8 cellular contexts compared by ENCODE assay signal in the genomic region with DNA sequence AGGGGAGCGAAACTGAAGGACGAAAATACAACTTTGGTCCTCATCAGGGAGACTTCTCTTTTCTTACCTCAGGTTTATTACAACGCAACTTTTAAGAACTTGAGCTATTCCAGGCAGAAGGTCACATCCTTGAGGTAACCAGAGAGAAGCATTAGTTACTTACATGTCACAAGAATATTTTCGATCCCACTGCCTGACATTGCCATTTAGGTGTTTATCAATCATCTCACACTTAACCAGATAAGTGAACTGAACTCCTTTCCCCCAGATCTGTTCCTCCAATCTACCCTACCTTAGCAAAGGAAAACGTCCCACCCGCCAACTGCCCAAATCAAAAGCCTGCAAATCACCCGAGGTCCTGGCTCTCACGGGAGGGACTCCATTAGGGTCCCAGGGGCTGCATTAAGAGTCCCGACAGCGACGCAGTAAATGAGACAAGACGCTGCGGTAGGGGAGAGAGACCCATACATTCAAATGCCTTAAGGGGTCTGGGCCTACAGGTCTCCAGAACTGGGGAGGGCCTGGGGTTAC. TPM values are rescaled to one million over a fixed set of nuclear protein-coding genes. Genes with fewer than 3 reads are reported as not detected.
DNase-seq lines count a peak whose midpoint lies in the region; ATAC-seq and TF ChIP-seq lines count a peak whose summit lies in the region.

No MANE protein-coding gene starts in this region.

- peak overlapping the region; percentile 90 for H2AFZ ChIP-seq in PC-9

- peak; percentile 9 for ATAC-seq in GM19324 (IDR thresholded peaks at IDR 0.05; ENCODE audit: low FRiP score, unreplicated experiment)
- ATAC-seq in HG03571 (IDR thresholded peaks at IDR 0.05; ENCODE audit: unreplicated experiment): no peak
- ATAC-seq in GM18870 (IDR thresholded peaks at IDR 0.05; ENCODE audit: unreplicated experiment): no peak

- intact Hi-C loops in PC-9 (cut with micrococcal nuclease; ENCODE audit: unreplicated experiment): no loop called here

- H3K36me3 ChIP-seq in PC-9 (ENCODE audit: low read depth): 0 out of 2 replicates have a peak, but pooled peaks cover 2% of the 10 kb centered on the region

- H3K4me3 ChIP-seq in PC-9 (peak overlapping the region; percentile 73), retinal pigment epithelial cell (ENCODE audit: low read length) (peak overlapping the region; percentile 85)

- DNase-seq in PC-9 (no peak), fibroblast of peridontal ligament (ENCODE audit: extremely low read depth) (peak; percentile 5), retinal pigment epithelial cell (ENCODE audit: low read depth) (no peak), HT-29 (ENCODE audit: low spot score) (no peak)
- DNase-seq in activated CD4-positive, CD25-positive, alpha-beta regulatory T cell (lab: John Stamatoyannopoulos, UW): no peak

- no peak overlapping the region for H3K27ac ChIP-seq in PC-9

- 0 out of 2 replicates have a peak, but pooled peaks cover 4% of the 10 kb centered on the region for H3K4me1 ChIP-seq in PC-9 (replicated peaks; ENCODE audit: insufficient read depth)

- POLR2A ChIA-PET in PC-9 (lab: Charles Lee; ENCODE audit: unreplicated experiment): no interaction called here

- no peaks in the 10 kb centered on the region for H4K20me1 ChIP-seq in PC-9 (ENCODE audit: insufficient read depth)

- no peaks in the 10 kb centered on the region for H3K9me2 ChIP-seq in PC-9 (ENCODE audit: insufficient read depth)

- peaks cover 11% of the 10 kb centered on the region for H3K27me3 ChIP-seq in PC-9 (ENCODE audit: insufficient read depth, low read depth)

- CTCF ChIA-PET in PC-9 (lab: Charles Lee): no interaction called here

- TSS peak; percentile 38 for BruUV-seq in PC-9 (replicated peaks; lab: Mats Ljungman, UMichigan)

- H3K79me2 ChIP-seq in PC-9 (ENCODE audit: low read depth): no peaks in the 10 kb centered on the region

- TF ChIP-seq CTCF in PC-9 (conservative IDR thresholded peaks at IDR 0.05): no peak
- no peak for TF ChIP-seq CTCF in retinal pigment epithelial cell (conservative IDR thresholded peaks at IDR 0.05; ENCODE audit: low read depth, low read length)

- peaks cover 10% of the 10 kb centered on the region; the same call in 1 of the 2 replicates for H3K9me3 ChIP-seq in PC-9 (ENCODE audit: insufficient read depth, low read depth)

- H3K4me2 ChIP-seq in PC-9: peak overlapping the region; percentile 80

- no peaks in the 10 kb centered on the region for H3F3A ChIP-seq in PC-9 (ENCODE audit: insufficient read depth, low read depth)

RNA-seq across cellular contexts. Expression of a gene that starts 0.7 kb away (rescaled TPM):
- 1.7 and 1.8 TPM in 2 replicates for total RNA-seq in PC-9 (2021)
- 0.10 TPM in 1 of 2 replicates, not detected in the other for total RNA-seq in HT-29 (2014; rRNA removed; shearing (Covaris generic))

RNA-seq across cellular contexts. Expression of a gene that starts 12.3 kb away (rescaled TPM):
- not detected in 2 replicates for total RNA-seq in PC-9 (2021)
- not detected in 2 replicates for total RNA-seq in HT-29 (2014; rRNA removed; shearing (Covaris generic))

RNA-seq across cellular contexts. Expression of a gene that starts 51.3 kb away (rescaled TPM):
- total RNA-seq in PC-9 (2021): not detected in 2 replicates
- not detected in 2 replicates for total RNA-seq in HT-29 (2014; rRNA removed; shearing (Covaris generic))
